ENCODE assay signal across 1 cellular context in the genomic region with DNA sequence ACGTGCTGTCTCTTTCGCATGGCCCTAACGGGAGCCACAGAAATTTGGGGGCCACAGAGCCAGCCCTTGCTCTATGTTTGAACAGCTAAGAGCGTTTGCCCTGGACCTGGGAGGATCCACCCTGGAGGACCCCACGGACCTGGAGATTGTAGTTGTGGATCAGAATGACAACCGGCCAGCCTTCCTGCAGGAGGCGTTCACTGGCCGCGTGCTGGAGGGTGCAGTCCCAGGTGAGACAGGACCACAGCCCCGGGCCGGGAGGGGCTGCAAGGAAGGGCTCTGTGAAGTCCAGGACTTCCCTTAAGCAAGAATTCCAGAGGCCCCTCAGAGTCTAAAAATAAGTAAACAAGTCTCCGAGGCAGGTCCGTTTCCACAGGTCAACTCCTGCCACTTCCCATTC.
TF ChIP-seq lines count a peak whose summit lies in the region.

No MANE protein-coding gene starts in this region.

TF ChIP-seq in IMR-90, 13 proteins besides CTCF, POLR2A, EP300 and RAD21:
- TF ChIP-seq, protein P1, sequence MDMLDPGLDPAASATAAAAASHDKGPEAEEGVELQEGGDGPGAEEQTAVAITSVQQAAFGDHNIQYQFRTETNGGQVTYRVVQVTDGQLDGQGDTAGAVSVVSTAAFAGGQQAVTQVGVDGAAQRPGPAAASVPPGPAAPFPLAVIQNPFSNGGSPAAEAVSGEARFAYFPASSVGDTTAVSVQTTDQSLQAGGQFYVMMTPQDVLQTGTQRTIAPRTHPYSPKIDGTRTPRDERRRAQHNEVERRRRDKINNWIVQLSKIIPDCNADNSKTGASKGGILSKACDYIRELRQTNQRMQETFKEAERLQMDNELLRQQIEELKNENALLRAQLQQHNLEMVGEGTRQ (IDR thresholded peaks at IDR 0.05; ENCODE audit: low read depth, low read length): no peak
- TF ChIP-seq CHD1 (IDR thresholded peaks at IDR 0.05; ENCODE audit: low read depth, low read length) (no peak), FOS (IDR thresholded peaks at IDR 0.05; ENCODE audit: low read depth, low read length) (no peak), MAZ (IDR thresholded peaks at IDR 0.05; ENCODE audit: borderline replicate concordance, low read depth, low read length) (no peak), CEBPB (IDR thresholded peaks at IDR 0.05; ENCODE audit: low read depth, low read length) (no peak), SMC3 (IDR thresholded peaks at IDR 0.05; ENCODE audit: low read depth, low read length) (no peak), BHLHE40 (IDR thresholded peaks at IDR 0.05; ENCODE audit: low read depth, low read length) (no peak), RCOR1 (IDR thresholded peaks at IDR 0.05; ENCODE audit: insufficient replicate concordance, low read length) (no peak), RFX5 (IDR thresholded peaks at IDR 0.05; ENCODE audit: low read depth, low read length) (no peak), NFE2L2 (IDR thresholded peaks at IDR 0.05; ENCODE audit: low read depth, low read length) (no peak), MXI1 (IDR thresholded peaks at IDR 0.05; ENCODE audit: borderline replicate concordance, low read depth, low read length) (no peak), MAFK (IDR thresholded peaks at IDR 0.05; ENCODE audit: low read depth, low read length) (no peak)
- TF ChIP-seq, protein P2, sequence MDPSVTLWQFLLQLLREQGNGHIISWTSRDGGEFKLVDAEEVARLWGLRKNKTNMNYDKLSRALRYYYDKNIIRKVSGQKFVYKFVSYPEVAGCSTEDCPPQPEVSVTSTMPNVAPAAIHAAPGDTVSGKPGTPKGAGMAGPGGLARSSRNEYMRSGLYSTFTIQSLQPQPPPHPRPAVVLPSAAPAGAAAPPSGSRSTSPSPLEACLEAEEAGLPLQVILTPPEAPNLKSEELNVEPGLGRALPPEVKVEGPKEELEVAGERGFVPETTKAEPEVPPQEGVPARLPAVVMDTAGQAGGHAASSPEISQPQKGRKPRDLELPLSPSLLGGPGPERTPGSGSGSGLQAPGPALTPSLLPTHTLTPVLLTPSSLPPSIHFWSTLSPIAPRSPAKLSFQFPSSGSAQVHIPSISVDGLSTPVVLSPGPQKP (IDR thresholded peaks at IDR 0.05; ENCODE audit: borderline replicate concordance, low read depth, low read length): no peak
